In genomic region chr13:38943231-38943630, GRCh38 we compare ENCODE assay signal across 1 cellular context.
TF ChIP-seq lines count a peak whose summit lies in the region.

No MANE protein-coding gene starts in this region.

TF ChIP-seq in GM23338, 12 proteins besides CTCF, POLR2A, EP300 and RAD21 (continued from another document):
- TF ChIP-seq JUNB (IDR thresholded peaks at IDR 0.05; ENCODE audit: unreplicated experiment) (no peak), ZNF331 (CRISPR knock-in tag; IDR thresholded peaks at IDR 0.05; ENCODE audit: low read depth) (no peak), EZH2 (IDR thresholded peaks at IDR 0.05; ENCODE audit: low read depth, unreplicated experiment) (no peak), STAT1 (IDR thresholded peaks at IDR 0.05; ENCODE audit: unreplicated experiment) (no peak), ETS1 (IDR thresholded peaks at IDR 0.05) (no peak), NANOG (IDR thresholded peaks at IDR 0.05; ENCODE audit: borderline replicate concordance) (no peak)
